8 cellular contexts compared by ENCODE assay signal in the genomic region with DNA sequence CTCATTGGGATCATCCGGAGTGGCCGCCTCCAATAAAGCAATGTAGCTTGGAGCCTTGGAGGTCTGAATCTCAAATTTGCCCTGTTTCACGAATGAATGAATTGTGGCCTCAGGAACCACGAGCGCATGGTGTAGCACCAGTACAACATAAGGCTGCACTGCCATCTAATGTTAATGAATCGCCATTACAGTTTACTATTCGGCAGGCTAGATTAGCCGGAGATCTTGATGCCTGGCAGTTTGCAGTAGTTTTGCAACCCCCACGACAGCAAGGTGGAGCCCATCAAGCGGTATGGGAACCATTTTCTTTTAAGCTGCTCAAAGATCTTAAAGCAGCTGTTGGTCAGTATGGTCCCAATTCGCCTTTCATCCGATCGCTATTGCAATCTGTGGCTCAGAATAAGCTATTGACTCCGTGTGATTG. TPM values are rescaled to one million over a fixed set of nuclear protein-coding genes. Genes with fewer than 3 reads are reported as not detected.
DNase-seq lines count a peak whose midpoint lies in the region; ATAC-seq, FAIRE-seq and TF ChIP-seq lines count a peak whose summit lies in the region.

No MANE protein-coding gene starts in this region.

- no peak overlapping the region for H3K4me3 ChIP-seq in AG09309 (ENCODE audit: control insufficient read depth, low read depth, low read length)
- no peak overlapping the region for H3K4me3 ChIP-seq in bronchial epithelial cell (ENCODE audit: low read depth, low read length)
- H3K4me3 ChIP-seq in skeletal muscle satellite cell (ENCODE audit: low read length), result no peak overlapping the region

- no peaks in the 10 kb centered on the region for H3K27me3 ChIP-seq in bronchial epithelial cell (ENCODE audit: control insufficient read depth, insufficient read depth, low read length)
- H3K27me3 ChIP-seq in skeletal muscle satellite cell (ENCODE audit: control insufficient read depth, insufficient read depth, low read length), result peaks cover 45% of the 10 kb centered on the region

- H3K9ac ChIP-seq in skeletal muscle satellite cell (ENCODE audit: low read depth, low read length), result no peak overlapping the region

- no peak for ATAC-seq in HG03045 (IDR thresholded peaks at IDR 0.05; ENCODE audit: unreplicated experiment)

- H3K9me3 ChIP-seq in skeletal muscle satellite cell (replicated peaks; ENCODE audit: low read length), result no peaks in the 10 kb centered on the region

- no peaks in the 10 kb centered on the region for H3K36me3 ChIP-seq in bronchial epithelial cell (ENCODE audit: control insufficient read depth, insufficient read depth, low read length)
- no peaks in the 10 kb centered on the region for H3K36me3 ChIP-seq in skeletal muscle satellite cell (ENCODE audit: insufficient read depth, low read length)

- in situ Hi-C loops in GM13977 (cut with MboI; ENCODE audit: low pct_unique_long_range_greater_than_20kb, low sequenced_read_pairs, unreplicated experiment), result no loop called here

- FAIRE-seq in bronchial epithelial cell (lab: Jason Lieb, UNC), result no peak

- H3K4me2 ChIP-seq in skeletal muscle satellite cell (ENCODE audit: low read length), result peak overlapping the region; percentile 47

- H3K4me1 ChIP-seq in skeletal muscle satellite cell (ENCODE audit: control insufficient read depth, insufficient read depth, low read length), result peaks cover 27% of the 10 kb centered on the region

- peak; percentile 74 for TF ChIP-seq CTCF in AG09309 (IDR thresholded peaks at IDR 0.05; ENCODE audit: control insufficient read depth, insufficient read depth, low read depth, low read length, missing control alignments)
- peak; percentile 82 for TF ChIP-seq CTCF in GM13977 (IDR thresholded peaks at IDR 0.05; ENCODE audit: extremely low read depth, insufficient read depth, missing control alignments)
- peak; percentile 74 for TF ChIP-seq CTCF in bronchial epithelial cell (IDR thresholded peaks at IDR 0.05; ENCODE audit: insufficient read depth, low read length, severe bottlenecking)

- peak; percentile 40 for DNase-seq in AG09309 (ENCODE audit: low read depth)
- peak; percentile 84 for DNase-seq in GM13977 (ENCODE audit: low spot score)
- peak; percentile 15 for DNase-seq in NCI-H2029 (lab: John Stamatoyannopoulos, UW)
- DNase-seq in T-helper 2 cell, result peak in 3 of 5 experiments; percentile 22 to 74 (median 51)
- peak; percentile 79 for DNase-seq in bronchial epithelial cell (ENCODE audit: low read depth)
- DNase-seq in iPS-NIHi7 (ENCODE audit: extremely low spot score), result peak; percentile 85

RNA-seq across cellular contexts. Expression of a gene that starts 18.8 kb away (rescaled TPM):
- 5.8 and 20.6 TPM in 2 replicates for total RNA-seq in bronchial epithelial cell
- total RNA-seq in skeletal muscle satellite cell (2012; rRNA removed), result 0.76 and 2.6 TPM in 2 replicates

RNA-seq across cellular contexts. Expression of a gene that starts 29.8 kb away (rescaled TPM):
- total RNA-seq in bronchial epithelial cell, result 0.26 and 2.0 TPM in 2 replicates
- total RNA-seq in skeletal muscle satellite cell (2012; rRNA removed), result under 0.01 TPM in 1 of 2 replicates, not detected in the other

RNA-seq across cellular contexts. Expression of a gene that starts 55.3 kb away (rescaled TPM):
- 0.13 TPM in 1 of 2 replicates, not detected in the other for total RNA-seq in bronchial epithelial cell
- total RNA-seq in skeletal muscle satellite cell (2012; rRNA removed), result not detected in 2 replicates

Comparison
In these comparisons a context has a peak if more than half of its experiments do, and no peak if none do; other contexts are left out.
1. DNase-seq: peak in every context shown above with its lines; median percentile 85 in iPS-NIHi7; 84 in GM13977; 79 in bronchial epithelial cell; 51 in T-helper 2 cell; 40 in AG09309; 15 in NCI-H2029.